Comparison of ENCODE assay signal across 17 cellular contexts in the genomic region with DNA sequence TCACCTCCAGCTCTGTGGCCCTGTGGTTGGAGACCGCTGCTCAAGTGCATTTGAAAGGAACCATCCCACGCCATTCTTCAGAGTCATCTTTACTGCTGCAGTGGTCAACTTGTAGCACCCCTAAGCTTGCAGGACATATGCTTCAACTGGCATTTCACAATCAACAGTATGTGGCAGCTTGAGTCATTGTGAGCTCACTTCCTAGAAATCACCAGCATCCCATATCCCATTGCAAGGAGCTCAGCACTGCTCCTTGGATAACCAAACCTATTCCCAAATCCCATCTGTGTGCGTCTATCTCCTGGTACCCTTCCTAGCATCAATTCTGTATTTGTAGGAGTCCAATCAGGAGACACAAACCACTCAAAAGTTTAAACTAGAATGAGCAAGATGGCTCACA. TPM values are rescaled to one million over a fixed set of nuclear protein-coding genes. Genes with fewer than 3 reads are reported as not detected.
"Had no signal": no experiment of that assay in that cellular context is flagged by ENCODE, and none has a peak within 500 bp of the region (broad histone marks: within the 10 kb centered on the region; RNA-seq: fewer than 3 reads in every experiment).

No MANE protein-coding gene starts in this region.

RNA-seq across cellular contexts. Expression of a gene that starts 51.0 kb away (rescaled TPM):
- total RNA-seq: activated naive CD4-positive, alpha-beta T cell treated with anti-CD3 and anti-CD28 coated beads for 36 hours; activated naive CD4-positive, alpha-beta T cell treated with anti-CD3 and anti-CD28 coated beads, Interleukin-2, amount 50 U/mL, for 72 hours; activated naive CD8-positive, alpha-beta T cell treated with anti-CD3 and anti-CD28 coated beads for 36 hours; activated naive CD8-positive, alpha-beta T cell treated with anti-CD3 and anti-CD28 coated beads, Interleukin-2, amount 10 ng/mL, durations not matched to agents 7 days and 5 days; activated T-cell treated with anti-CD3 and anti-CD28 coated beads, Interleukin-2, amount 50 U/mL, for 4 hours; activated T-cell treated with anti-CD3 and anti-CD28 coated beads, Interleukin-2, amount 50 U/mL, for 72 hours; activated T-helper 1 cell treated with anti-CD3 and anti-CD28 coated beads, Interleukin-12 subunit alpha, Interleukin-12 subunit beta, Interleukin-2, Interleukin-4 antibody, amounts not matched to agents 30 ng/mL and 10 ng/mL and 1 ng/mL, durations not matched to agents 14 hours and 24 hours and 36 hours; activated T-helper 17 cell treated with anti-CD3 and anti-CD28 coated beads, Interleukin-2, amount 50 U/mL, for 72 hours; activated T-helper 2 cell treated with anti-CD3 and anti-CD28 coated beads, Interferon-gamma antibody, Interleukin-2, Interleukin-4, amounts not matched to agents 10 μg/mL and 5 μg/mL and 100 μg/mL, durations not matched to agents 14 hours and 24 hours and 36 hours; adrenal gland; ascending aorta; astrocyte; body of pancreas; bronchial epithelial cell; cardiac muscle cell; cardiac septum; chondrocyte had no signal
